In the genomic region with DNA sequence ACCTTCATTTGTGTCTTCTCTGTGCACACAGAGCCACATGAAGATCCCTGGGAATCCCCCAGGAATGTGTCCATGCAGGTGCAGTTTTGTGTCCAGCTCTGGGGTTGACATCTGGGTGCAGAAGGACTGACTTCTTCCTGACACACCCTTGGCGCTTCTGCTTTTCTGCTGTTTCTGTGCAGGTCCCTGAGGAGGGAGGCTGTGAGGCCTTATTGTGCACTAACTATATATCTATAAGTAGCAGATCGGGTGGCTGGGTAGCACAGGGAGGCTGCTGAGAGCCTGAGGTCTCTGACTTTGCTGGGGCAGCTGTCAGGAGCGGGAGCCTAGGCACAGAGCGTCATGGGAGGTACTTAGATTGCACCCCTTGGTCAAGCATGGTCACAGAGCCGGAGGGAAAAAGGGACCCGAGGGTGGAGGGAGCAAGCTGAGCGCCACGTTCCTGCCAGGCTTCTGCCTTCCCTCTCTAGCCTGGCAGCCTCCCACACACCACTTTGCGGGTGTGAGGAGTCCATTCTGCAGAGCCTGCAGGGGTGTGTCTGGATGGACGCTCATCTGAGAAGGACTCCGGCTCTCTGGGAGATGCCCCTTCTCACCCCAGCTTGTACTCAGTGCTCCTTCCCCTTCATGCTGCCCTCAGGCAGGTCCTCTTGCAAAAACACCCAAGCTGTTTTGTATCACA, we compare ENCODE assay signal across 29 cellular contexts. TPM values are rescaled to one million over a fixed set of nuclear protein-coding genes. Genes with fewer than 3 reads are reported as not detected.
"Had no signal": no experiment of that assay in that cellular context is flagged by ENCODE, and none has a peak within 500 bp of the region (broad histone marks: within the 10 kb centered on the region; RNA-seq: fewer than 3 reads in every experiment).

No MANE protein-coding gene starts in this region.

- DNase-seq: activated CD4-positive, alpha-beta T cell treated with anti-CD3 and anti-CD28 coated beads for 1 hour; activated CD4-positive, alpha-beta T cell treated with anti-CD3 and anti-CD28 coated beads for 48 hours; activated CD4-positive, CD25-positive, alpha-beta regulatory T cell; activated CD8-positive, alpha-beta T cell treated with anti-CD3 and anti-CD28 coated beads for 36 hours; activated gamma-delta T cell; activated naive CD4-positive, alpha-beta T cell treated with Interleukin-2 at 50 U/mL for 16 hours; activated naive CD8-positive, alpha-beta T cell treated with anti-CD3 and anti-CD28 coated beads, Interleukin-2, amount 10 ng/mL, durations not matched to agents 7 days and 5 days; activated T-cell treated with anti-CD3 and anti-CD28 coated beads, Interleukin-2, amount 50 U/mL, for 1 hour; activated T-cell treated with anti-CD3 and anti-CD28 coated beads, Interleukin-2, amount 50 U/mL, for 72 hours; caudate nucleus; KG1; MM.1S; MV-4-11; NCI-H146; NCI-H2029 treated with DMSO at 0.1 percent for 48 hours; NCI-H226; SIG-M5; T-helper 1 cell; T-helper 2 cell; T-helper 9 cell; WERI-Rb-1 had no signal

- H3K9me3 ChIP-seq: ascending aorta, breast epithelium had no signal

- H3K4me1 ChIP-seq: ascending aorta, breast epithelium had no signal

- H3K4me3 ChIP-seq: ascending aorta, breast epithelium had no signal

- ATAC-seq: activated CD8-positive, alpha-beta T cell treated with anti-CD3 and anti-CD28 coated beads for 36 hours; activated T-cell treated with anti-CD3 and anti-CD28 coated beads, Interleukin-2, amount 50 U/mL, for 72 hours; activated T-helper 17 cell treated with anti-CD3 and anti-CD28 coated beads, Interleukin-2, amount 50 U/mL, for 72 hours; Panc1; SK-N-SH treated with all-trans-retinoic acid at 6 μM for 48 hours had no signal

- H3K27me3 ChIP-seq: ascending aorta, breast epithelium had no signal

- H3K27ac ChIP-seq: ascending aorta, breast epithelium had no signal

- H3K36me3 ChIP-seq: ascending aorta, breast epithelium, WERI-Rb-1 had no signal

RNA-seq across cellular contexts. Expression of a gene that starts 23.8 kb away (rescaled TPM):
- total RNA-seq: activated CD8-positive, alpha-beta memory T cell treated with anti-CD3 and anti-CD28 coated beads for 36 hours; activated T-cell treated with anti-CD3 and anti-CD28 coated beads, Interleukin-2, amount 50 U/mL, for 72 hours; activated T-helper 17 cell treated with anti-CD3 and anti-CD28 coated beads, Interleukin-2, amount 50 U/mL, for 72 hours; ascending aorta; LHCN-M2; SK-MEL-5 had no signal

RNA-seq across cellular contexts. Expression of a gene that starts 57.4 kb away (rescaled TPM):
- total RNA-seq: activated CD8-positive, alpha-beta memory T cell treated with anti-CD3 and anti-CD28 coated beads for 36 hours; activated naive CD8-positive, alpha-beta T cell treated with anti-CD3 and anti-CD28 coated beads, Interleukin-2, amount 10 ng/mL, durations not matched to agents 7 days and 5 days; activated T-helper 17 cell treated with anti-CD3 and anti-CD28 coated beads, Interleukin-2, amount 50 U/mL, for 72 hours; ascending aorta; LHCN-M2; SK-MEL-5 had no signal
